In genomic region chr18:79589601-79590091, GRCh38 we compare ENCODE assay signal across 15 cellular contexts.
DNase-seq lines count a peak whose midpoint lies in the region; ATAC-seq, FAIRE-seq and TF ChIP-seq lines count a peak whose summit lies in the region.
"Had no signal": no experiment of that assay in that cellular context is flagged by ENCODE, and none has a peak within 500 bp of the region (broad histone marks: within the 10 kb centered on the region; RNA-seq: fewer than 3 reads in every experiment).

No MANE protein-coding gene starts in this region.

- TF ChIP-seq POLR2A in body of pancreas (IDR thresholded peaks at IDR 0.05) (no peak), sigmoid colon (IDR thresholded peaks at IDR 0.05) (no peak)

- WGBS in body of pancreas, 2 donors, result 65 to 72% methylated on average over 4 to 15 of the region's 15 CpGs
- 60 to 72% methylated on average over 15 of the region's 15 CpGs for WGBS in sigmoid colon, 2 donors

- TF ChIP-seq EP300 in sigmoid colon (IDR thresholded peaks at IDR 0.05), result no peak

- H3K4me3 ChIP-seq in BLaER1 treated with 17β-estradiol and CSF1 and Interleukin-3, amounts not matched to agents 10 nM and 100 nM, result no peak overlapping the region
- no peak overlapping the region for H3K4me3 ChIP-seq in body of pancreas
- H3K4me3 ChIP-seq in kidney (ENCODE audit: low read length in 2 of 2), result no peak overlapping the region
- H3K4me3 ChIP-seq in sigmoid colon, result no peak overlapping the region

- peaks cover 0 to 13% (median 7%) of the 10 kb centered on the region in 11 experiments; a peak in 12 of 22 replicates for H3K9me3 ChIP-seq in BLaER1 treated with 17β-estradiol and CSF1 and Interleukin-3, amounts not matched to agents 10 nM and 100 nM (replicated peaks in 1 of 11)
- H3K9me3 ChIP-seq in body of pancreas (no peaks in the 10 kb centered on the region), kidney (ENCODE audit: control insufficient read depth in 1 of 2, low read length in 2 of 2) (peaks cover 0 to 2% of the 10 kb centered on the region in 2 donors), sigmoid colon (peaks cover 0 to 2% (median 0%) of the 10 kb centered on the region in 4 donors)

- H3K27me3 ChIP-seq in BLaER1 treated with 17β-estradiol and CSF1 and Interleukin-3, amounts not matched to agents 10 nM and 100 nM, result no peaks in the 10 kb centered on the region; a peak in 1 of 22 replicates
- H3K27me3 ChIP-seq in body of pancreas (no peaks in the 10 kb centered on the region), sigmoid colon (no peaks in the 10 kb centered on the region)

- H4K20me1 ChIP-seq in BLaER1 treated with 17β-estradiol and CSF1 and Interleukin-3, amounts not matched to agents 10 nM and 100 nM, result no peaks in the 10 kb centered on the region; a peak in 1 of 22 replicates

- no peak overlapping the region for H3K27ac ChIP-seq in BLaER1 treated with 17β-estradiol and CSF1 and Interleukin-3, amounts not matched to agents 10 nM and 100 nM
- H3K27ac ChIP-seq in body of pancreas, result peak overlapping the region in 2 of 4 donors; percentile 46 to 62
- H3K27ac ChIP-seq in kidney (ENCODE audit: low read depth in 2 of 2, low read length in 2 of 2), result peak overlapping the region in 1 of 2 donors; percentile 32
- H3K27ac ChIP-seq in sigmoid colon, result peak overlapping the region; percentile 69 to 85 (median 80)

- peak overlapping the region; percentile 9 to 76 (median 58); a peak in 20 of 22 replicates for H3K4me2 ChIP-seq in BLaER1 treated with 17β-estradiol and CSF1 and Interleukin-3, amounts not matched to agents 10 nM and 100 nM

- peaks cover 17 to 53% (median 45%) of the 10 kb centered on the region in 10 experiments; a peak in 18 of 20 replicates for H3K4me1 ChIP-seq in BLaER1 treated with 17β-estradiol and CSF1 and Interleukin-3, amounts not matched to agents 10 nM and 100 nM
- H3K4me1 ChIP-seq in body of pancreas (peaks cover 15% of the 10 kb centered on the region), kidney (ENCODE audit: control insufficient read depth in 1 of 2, insufficient read depth in 1 of 2, low read depth in 1 of 2, low read length in 2 of 2) (no peaks in the 10 kb centered on the region), sigmoid colon (peaks cover 0 to 40% (median 36%) of the 10 kb centered on the region in 4 donors)

- no peaks in the 10 kb centered on the region for H3K36me3 ChIP-seq in BLaER1 treated with 17β-estradiol and CSF1 and Interleukin-3, amounts not matched to agents 10 nM and 100 nM
- H3K36me3 ChIP-seq in body of pancreas (replicated peaks in 1 of 2; ENCODE audit: insufficient read depth in 1 of 2, low read depth in 2 of 2) (no peaks in the 10 kb centered on the region), kidney (ENCODE audit: control insufficient read depth in 1 of 2, insufficient read depth in 2 of 2, low read length in 2 of 2) (no peaks in the 10 kb centered on the region), sigmoid colon (no peaks in the 10 kb centered on the region)

- H3K9ac ChIP-seq in BLaER1 treated with 17β-estradiol and CSF1 and Interleukin-3, amounts not matched to agents 10 nM and 100 nM, result peak overlapping the region in 3 of 11 experiments; percentile 9 to 20 (median 19); a peak in 2 of 22 replicates
- H3K9ac ChIP-seq in kidney (ENCODE audit: low read length in 2 of 2), result no peak overlapping the region

- ATAC-seq in body of pancreas, result peak; percentile 5
- ATAC-seq: activated CD8-positive, alpha-beta T cell treated with anti-CD3 and anti-CD28 coated beads, Interleukin-2, amount 10 ng/mL, durations not matched to agents 7 days and 5 days; natural killer cell treated with Interleukin-12 subunit alpha and Interleukin-12 subunit beta and Interleukin-15 and Interleukin-18, amount 100 ng/mL, for 72 hours had no signal

- TF ChIP-seq CTCF in body of pancreas (IDR thresholded peaks at IDR 0.05), result no peak
- TF ChIP-seq CTCF in kidney (IDR thresholded peaks at IDR 0.05; ENCODE audit: borderline replicate concordance, extremely low read depth, insufficient read depth), result no peak
- TF ChIP-seq CTCF in sigmoid colon (IDR thresholded peaks at IDR 0.05), result no peak

- intact Hi-C loops in body of pancreas (cut with DNase I) (no loop called here), kidney (cut with DNase I) (no loop called here), sigmoid colon (cut with DNase I) (loop anchor here (5.0 kb wide), 1 partner anchor 197 kb away; no protein-coding TSS in a partner anchor)

- FAIRE-seq in kidney (lab: Jason Lieb, UNC), result no peak

- DNase-seq in body of pancreas, result no peak
- peak; percentile 73 for DNase-seq in kidney
- DNase-seq in sigmoid colon, result peak; percentile 54
- no peak for DNase-seq in stimulated activated CD4-positive, alpha-beta T cell treated with anti-CD3 and anti-CD28 coated beads, Interleukin-4, amount 100 ng/mL, for 24 hours
- DNase-seq in effector CD8-positive, alpha-beta T cell (lab: John Stamatoyannopoulos, UW), result no peak
- DNase-seq in SKM-1 (lab: John Stamatoyannopoulos, UW; ENCODE audit: unreplicated experiment), result no peak
- no peak for DNase-seq in activated T-cell treated with anti-CD3 and anti-CD28 coated beads for 4 hours
- DNase-seq: activated CD8-positive, alpha-beta T cell treated with anti-CD3 and anti-CD28 coated beads, Interleukin-2, amount 10 ng/mL, durations not matched to agents 7 days and 5 days; CD4-positive, alpha-beta memory T cell; NCI-H2029; NCI-H526 treated with DMSO at 0.1 percent for 48 hours; stimulated activated CD4-positive, alpha-beta T cell treated with anti-CD3 and anti-CD28 coated beads, Interleukin-4, amount 100 ng/mL, for 1 hour; T-helper 1 cell had no signal

Comparison
In these comparisons a context has a peak if more than half of its experiments do, and no peak if none do; other contexts are left out.
1. H3K27ac ChIP-seq: peak in sigmoid colon (4 of 4); none in BLaER1 treated with 17β-estradiol and CSF1 and Interleukin-3, amounts not matched to agents 10 nM and 100 nM (0 of 11).
2. DNase-seq: peak in kidney (single experiment) and sigmoid colon (single experiment); none in body of pancreas (0 of 4), stimulated activated CD4-positive, alpha-beta T cell treated with anti-CD3 and anti-CD28 coated beads, Interleukin-4, amount 100 ng/mL, for 24 hours (single experiment), effector CD8-positive, alpha-beta T cell (single experiment), SKM-1 (single experiment) and activated T-cell treated with anti-CD3 and anti-CD28 coated beads for 4 hours (single experiment).